In the genomic region with DNA sequence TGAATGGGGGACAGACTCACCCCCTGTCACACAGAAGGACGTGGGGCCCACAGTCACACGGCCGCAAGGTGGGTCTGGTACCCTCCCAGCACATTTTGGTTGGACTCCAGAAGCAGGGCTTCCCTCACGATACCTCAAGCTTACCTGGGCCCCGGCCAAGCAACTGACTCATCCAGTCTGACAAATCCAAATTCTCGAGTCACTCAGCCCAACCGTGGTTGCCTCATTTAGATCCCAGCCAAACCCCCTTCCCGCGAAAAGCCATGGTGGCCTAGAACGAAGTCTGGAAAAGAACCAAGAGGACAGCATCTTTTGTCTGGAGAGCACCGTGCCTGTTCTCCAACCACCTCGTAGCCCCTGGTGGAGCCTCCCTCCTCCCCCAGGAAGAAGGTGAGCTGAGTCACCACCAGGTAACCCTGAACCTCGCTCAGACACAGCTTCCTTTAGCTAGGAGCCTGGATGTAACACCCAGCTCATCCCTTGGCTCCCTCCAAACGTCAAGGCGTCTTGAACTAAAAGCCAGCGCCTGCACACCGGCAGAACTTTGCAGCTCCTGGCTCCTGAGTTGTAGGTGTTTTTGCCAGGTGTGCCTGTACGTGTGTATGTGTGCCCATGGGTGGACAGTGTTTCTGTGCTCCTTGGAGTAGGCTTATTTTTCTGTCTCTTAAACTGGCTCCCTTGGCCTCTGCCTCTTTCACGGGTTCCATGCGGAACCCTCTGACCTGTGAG, we compare ENCODE assay signal across 10 cellular contexts.
DNase-seq lines count a peak whose midpoint lies in the region; ATAC-seq and TF ChIP-seq lines count a peak whose summit lies in the region.
"Had no signal": no experiment of that assay in that cellular context is flagged by ENCODE, and none has a peak within 500 bp of the region (broad histone marks: within the 10 kb centered on the region; RNA-seq: fewer than 3 reads in every experiment).

No MANE protein-coding gene starts in this region.

- H3K27me3 ChIP-seq in HCT116 (ENCODE audit: insufficient read depth, low read length) (no peaks in the 10 kb centered on the region), smooth muscle cell (ENCODE audit: low read depth) (no peaks in the 10 kb centered on the region)

- TF ChIP-seq POLR2A in HCT116 (IDR thresholded peaks at IDR 0.05; ENCODE audit: borderline replicate concordance, extremely low read depth, insufficient read depth, insufficient read length), result no peak

- RAD21 ChIA-PET in HCT116 (lab: Charles Lee; ENCODE audit: low non-redundant PET in 1 of 2, low total read pairs in 2 of 2, uncharacterized antibody in 2 of 2, unreplicated experiment in 2 of 2), result no interaction called here

- no peak for TF ChIP-seq RAD21 in HCT116 (IDR thresholded peaks at IDR 0.05; ENCODE audit: low read depth)

- no peaks in the 10 kb centered on the region for H3K9me2 ChIP-seq in HCT116 (ENCODE audit: insufficient read depth)

- no peaks in the 10 kb centered on the region; the same call in 1 of the 2 replicates for H4K20me1 ChIP-seq in HCT116 (ENCODE audit: insufficient read depth)
- H4K20me1 ChIP-seq in smooth muscle cell (ENCODE audit: low read depth), result peaks cover 95% of the 10 kb centered on the region

- TF ChIP-seq CTCF in HCT116 (IDR thresholded peaks at IDR 0.05 in 2 of 3, conservative IDR thresholded peaks at IDR 0.05 in 1 of 3; ENCODE audit: borderline replicate concordance in 1 of 3, insufficient read depth in 1 of 3, low read depth in 2 of 3, low read length in 2 of 3) (no peak), fibroblast of the aortic adventitia (IDR thresholded peaks at IDR 0.05; ENCODE audit: insufficient read depth, low read length) (no peak), smooth muscle cell (IDR thresholded peaks at IDR 0.05; ENCODE audit: borderline replicate concordance, insufficient read depth, poor library complexity, severe bottlenecking) (no peak)

- no peak overlapping the region for H2AFZ ChIP-seq in HCT116 (ENCODE audit: low read depth, low read length, poor library complexity, severe bottlenecking)
- H2AFZ ChIP-seq in smooth muscle cell (ENCODE audit: low read depth), result no peak overlapping the region

- POLR2A ChIA-PET in HCT116 (lab: Charles Lee), result interaction anchor here (0.7 to 1.5 kb wide), 2 partner anchors 10 to 30 kb away, joined by 3 read pairs; no protein-coding TSS in a partner anchor

- CTCF ChIA-PET in HCT116 (lab: Charles Lee), result no interaction called here

- peaks cover 64 to 83% of the 10 kb centered on the region in 2 experiments for H3K4me1 ChIP-seq in HCT116 (ENCODE audit: control insufficient read depth in 1 of 2, insufficient read depth in 2 of 2, low read length in 2 of 2)
- no peaks in the 10 kb centered on the region for H3K4me1 ChIP-seq in smooth muscle cell (ENCODE audit: low read depth)

- WGBS in smooth muscle cell (ENCODE audit: low lambda C conversion rate), result 80% methylated on average over 20 of the region's 20 CpGs

- peaks cover 94% of the 10 kb centered on the region for H3K79me2 ChIP-seq in HCT116 (ENCODE audit: insufficient read depth, low read length)
- H3K79me2 ChIP-seq in smooth muscle cell (ENCODE audit: low read depth), result peaks cover 89% of the 10 kb centered on the region

- H3K4me2 ChIP-seq in HCT116 (ENCODE audit: low read length) (peak overlapping the region; percentile 69), smooth muscle cell (no peak overlapping the region)

- H3K9ac ChIP-seq in HCT116 (ENCODE audit: low read length) (peak overlapping the region; percentile 62), smooth muscle cell (ENCODE audit: low read depth) (no peak overlapping the region)

- H3F3A ChIP-seq in smooth muscle cell (ENCODE audit: low read depth), result peaks cover 5% of the 10 kb centered on the region

- no TSS peak for BruUV-seq in HCT116 (replicated peaks; lab: Mats Ljungman, UMichigan)

- H3K36me3 ChIP-seq in HCT116 (ENCODE audit: control insufficient read depth in 1 of 2, insufficient read depth in 2 of 2, low read length in 2 of 2), result no peaks in the 10 kb centered on the region; a peak in 1 of 4 replicates
- H3K36me3 ChIP-seq in smooth muscle cell (ENCODE audit: low read depth), result no peaks in the 10 kb centered on the region
- H3K36me3 ChIP-seq: left ventricle myocardium inferior had no signal

- H3K27ac ChIP-seq in HCT116 (ENCODE audit: low read depth, low read length) (peak overlapping the region; percentile 55), smooth muscle cell (ENCODE audit: low read depth) (peak overlapping the region; percentile 72)
- H3K27ac ChIP-seq: left ventricle myocardium inferior had no signal

- ATAC-seq in HCT116 (peak; percentile 75), GM18858 (IDR thresholded peaks at IDR 0.05; ENCODE audit: unreplicated experiment) (no peak), HG03045 (IDR thresholded peaks at IDR 0.05; ENCODE audit: unreplicated experiment) (no peak)

- intact Hi-C loops in HCT116 (cut with micrococcal nuclease), result no loop called here

- no peaks in the 10 kb centered on the region for H3K9me3 ChIP-seq in HCT116 (ENCODE audit: control insufficient read depth in 1 of 2, insufficient read depth in 1 of 2, low read depth in 1 of 2, low read length in 2 of 2)
- H3K9me3 ChIP-seq in smooth muscle cell (replicated peaks; ENCODE audit: low read depth), result no peaks in the 10 kb centered on the region
- H3K9me3 ChIP-seq: left ventricle myocardium inferior had no signal

- H3K4me3 ChIP-seq in HCT116 (replicated peaks in 1 of 2; ENCODE audit: low read depth in 1 of 2, low read length in 2 of 2), result peak overlapping the region in 1 of 2 experiments; percentile 25; a peak in 2 of 4 replicates
- no peak overlapping the region for H3K4me3 ChIP-seq in fibroblast of the aortic adventitia (ENCODE audit: low read depth, low read length)
- H3K4me3 ChIP-seq in smooth muscle cell, result no peak overlapping the region
- H3K4me3 ChIP-seq: left ventricle myocardium inferior had no signal

- DNase-seq in HCT116 (ENCODE audit: low read depth, low spot score) (peak; percentile 90), T-helper 22 cell (ENCODE audit: low read depth) (peak; percentile 29), fibroblast of the aortic adventitia (ENCODE audit: low read depth) (peak; percentile 86), smooth muscle cell (lab: John Stamatoyannopoulos, UW; ENCODE audit: unreplicated experiment) (no peak)
- DNase-seq in activated naive CD4-positive, alpha-beta T cell treated with Interleukin-2 at 50 U/mL for 16 hours, result no peak
- DNase-seq: activated naive CD8-positive, alpha-beta T cell treated with anti-CD3 and anti-CD28 coated beads, Interleukin-2, amount 50 U/mL, for 24 hours; left ventricle myocardium inferior; RPMI8226 had no signal

TF ChIP-seq in HCT116, 20 proteins besides CTCF, POLR2A, EP300 and RAD21:
- TF ChIP-seq POLR2AphosphoS5 (IDR thresholded peaks at IDR 0.05; ENCODE audit: low read depth, low read length) (peak; percentile 53), EGR1 (IDR thresholded peaks at IDR 0.05; ENCODE audit: low read depth) (no peak), CBX3 (IDR thresholded peaks at IDR 0.05; ENCODE audit: low read depth) (no peak), CEBPB (IDR thresholded peaks at IDR 0.05; ENCODE audit: low read depth) (peak; percentile 82), SP1 (IDR thresholded peaks at IDR 0.05; ENCODE audit: low read depth) (peak; percentile 41; the same call in 1 of the 2 replicates), FOSL1 (IDR thresholded peaks at IDR 0.05; ENCODE audit: low read depth) (peak; percentile 92), SIN3A (IDR thresholded peaks at IDR 0.05; ENCODE audit: low read depth) (no peak), JUND (IDR thresholded peaks at IDR 0.05) (peak; percentile 89), EZH2 (IDR thresholded peaks at IDR 0.05) (no peak), SRF (IDR thresholded peaks at IDR 0.05; ENCODE audit: low read depth) (no peak), YY1 (IDR thresholded peaks at IDR 0.05; ENCODE audit: extremely low read depth, insufficient replicate concordance, low read depth, low read length) (peak; percentile 56)
- TF ChIP-seq, protein P1, sequence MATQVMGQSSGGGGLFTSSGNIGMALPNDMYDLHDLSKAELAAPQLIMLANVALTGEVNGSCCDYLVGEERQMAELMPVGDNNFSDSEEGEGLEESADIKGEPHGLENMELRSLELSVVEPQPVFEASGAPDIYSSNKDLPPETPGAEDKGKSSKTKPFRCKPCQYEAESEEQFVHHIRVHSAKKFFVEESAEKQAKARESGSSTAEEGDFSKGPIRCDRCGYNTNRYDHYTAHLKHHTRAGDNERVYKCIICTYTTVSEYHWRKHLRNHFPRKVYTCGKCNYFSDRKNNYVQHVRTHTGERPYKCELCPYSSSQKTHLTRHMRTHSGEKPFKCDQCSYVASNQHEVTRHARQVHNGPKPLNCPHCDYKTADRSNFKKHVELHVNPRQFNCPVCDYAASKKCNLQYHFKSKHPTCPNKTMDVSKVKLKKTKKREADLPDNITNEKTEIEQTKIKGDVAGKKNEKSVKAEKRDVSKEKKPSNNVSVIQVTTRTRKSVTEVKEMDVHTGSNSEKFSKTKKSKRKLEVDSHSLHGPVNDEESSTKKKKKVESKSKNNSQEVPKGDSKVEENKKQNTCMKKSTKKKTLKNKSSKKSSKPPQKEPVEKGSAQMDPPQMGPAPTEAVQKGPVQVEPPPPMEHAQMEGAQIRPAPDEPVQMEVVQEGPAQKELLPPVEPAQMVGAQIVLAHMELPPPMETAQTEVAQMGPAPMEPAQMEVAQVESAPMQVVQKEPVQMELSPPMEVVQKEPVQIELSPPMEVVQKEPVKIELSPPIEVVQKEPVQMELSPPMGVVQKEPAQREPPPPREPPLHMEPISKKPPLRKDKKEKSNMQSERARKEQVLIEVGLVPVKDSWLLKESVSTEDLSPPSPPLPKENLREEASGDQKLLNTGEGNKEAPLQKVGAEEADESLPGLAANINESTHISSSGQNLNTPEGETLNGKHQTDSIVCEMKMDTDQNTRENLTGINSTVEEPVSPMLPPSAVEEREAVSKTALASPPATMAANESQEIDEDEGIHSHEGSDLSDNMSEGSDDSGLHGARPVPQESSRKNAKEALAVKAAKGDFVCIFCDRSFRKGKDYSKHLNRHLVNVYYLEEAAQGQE (IDR thresholded peaks at IDR 0.05; ENCODE audit: low read depth), result no peak
- TF ChIP-seq, protein P2, sequence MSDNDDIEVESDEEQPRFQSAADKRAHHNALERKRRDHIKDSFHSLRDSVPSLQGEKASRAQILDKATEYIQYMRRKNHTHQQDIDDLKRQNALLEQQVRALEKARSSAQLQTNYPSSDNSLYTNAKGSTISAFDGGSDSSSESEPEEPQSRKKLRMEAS (IDR thresholded peaks at IDR 0.05), result peak; percentile 84

Comparison
In these comparisons a context has a peak if more than half of its experiments do, and no peak if none do; other contexts are left out.
1. DNase-seq: peak in HCT116 (single experiment), T-helper 22 cell (single experiment) and fibroblast of the aortic adventitia (single experiment); none in smooth muscle cell (single experiment) and activated naive CD4-positive, alpha-beta T cell treated with Interleukin-2 at 50 U/mL for 16 hours (single experiment).